ENCODE assay signal across 8 cellular contexts in the genomic region with DNA sequence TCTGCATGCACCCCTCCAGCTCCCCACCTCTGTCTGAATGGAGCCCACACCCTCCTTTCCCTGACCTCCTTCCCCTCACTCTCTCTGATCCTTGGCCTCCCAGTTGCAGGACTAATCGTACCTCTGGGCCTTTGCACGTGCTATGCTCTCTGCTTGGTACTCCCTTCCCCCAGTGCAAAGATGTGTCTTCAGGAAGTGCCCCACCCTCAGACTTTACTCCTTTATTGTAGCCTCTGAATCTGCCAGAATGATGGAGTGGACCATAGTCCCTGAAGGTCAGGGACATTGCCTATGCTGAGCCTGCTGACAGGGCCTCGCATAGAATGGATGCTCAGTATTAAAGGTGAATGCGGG. TPM values are rescaled to one million over a fixed set of nuclear protein-coding genes. Genes with fewer than 3 reads are reported as not detected.
A peak's percentile ranks its signal among the peaks of the same experiment; 100 is the strongest.
DNase-seq lines count a peak whose midpoint lies in the region; ATAC-seq and TF ChIP-seq lines count a peak whose summit lies in the region.

No MANE protein-coding gene starts in this region.

- TF ChIP-seq CTCF in heart left ventricle (IDR thresholded peaks at IDR 0.05) = no peak
- TF ChIP-seq CTCF in lung (IDR thresholded peaks at IDR 0.05; ENCODE audit: control extremely low read depth, extremely low read depth) = no peak
- no peak for TF ChIP-seq CTCF in upper lobe of right lung (IDR thresholded peaks at IDR 0.05)

- H3K9me3 ChIP-seq in heart left ventricle = no peaks in the 10 kb centered on the region
- H3K9me3 ChIP-seq in lung (ENCODE audit: control insufficient read depth in 2 of 2, insufficient read depth in 1 of 2, low read length in 1 of 2) = peaks cover 0 to 2% of the 10 kb centered on the region in 2 donors
- H3K9me3 ChIP-seq in upper lobe of right lung = no peaks in the 10 kb centered on the region

- H3K4me3 Mint-ChIP-seq in activated naive CD8-positive, alpha-beta T cell treated with anti-CD3 and anti-CD28 coated beads, Interleukin-2, amount 10 ng/mL, durations not matched to agents 7 days and 5 days = peak overlapping the region; percentile 86

- H3K36me3 ChIP-seq in heart left ventricle = peaks cover 3 to 15% (median 13%) of the 10 kb centered on the region in 9 donors
- peaks cover 0 to 11% of the 10 kb centered on the region in 2 donors for H3K36me3 ChIP-seq in lung (ENCODE audit: control insufficient read depth in 2 of 2, insufficient read depth in 2 of 2, low read length in 2 of 2)
- H3K36me3 ChIP-seq in upper lobe of right lung = peaks cover 13% of the 10 kb centered on the region

- WGBS in heart left ventricle, 4 donors = 50 to 67% (median 53%) methylated on average over 4 of the region's 4 CpGs
- WGBS in lung, 2 donors = 51 to 67% methylated on average over 4 of the region's 4 CpGs

- H3K27me3 ChIP-seq in heart left ventricle = no peaks in the 10 kb centered on the region
- H3K27me3 ChIP-seq in lung (ENCODE audit: control insufficient read depth, insufficient read depth) = no peaks in the 10 kb centered on the region
- H3K27me3 ChIP-seq in upper lobe of right lung = no peaks in the 10 kb centered on the region

- POLR2A ChIA-PET in activated naive CD8-positive, alpha-beta T cell treated with anti-CD3 and anti-CD28 coated beads, Interleukin-2, amount 10 ng/mL, durations not matched to agents 7 days and 5 days (lab: Charles Lee) = interaction anchor here (6.4 to 12.8 kb wide), 3 partner anchors 9 to 32 kb away, joined by 718 to 1033 read pairs (median 846); partner anchors contain the start of gene LSM4

- intact Hi-C loops in heart left ventricle (cut with DNase I) = loop anchor here in 3 of 10 donors (1.0 to 10.0 kb wide), 3 partner anchors 9 to 132 kb away; partner anchors contain the start of gene SSBP4 (in 1 of the 3)
- intact Hi-C loops in Right ventricle myocardium inferior (cut with DNase I) = loop anchor here (1.0 to 5.0 kb wide), 2 partner anchors 10 to 135 kb away; partner anchors contain the start of gene SSBP4
- intact Hi-C loops in upper lobe of right lung (cut with DNase I) = loop anchor here (5.0 kb wide), 1 partner anchor 40 kb away; the partner anchor contains the start of gene LSM4

- ATAC-seq in heart left ventricle (no peak), Right ventricle myocardium inferior (no peak), lung (ENCODE audit: insufficient read depth, low FRiP score) (no peak), upper lobe of right lung (no peak)
- ATAC-seq in activated naive CD8-positive, alpha-beta T cell treated with anti-CD3 and anti-CD28 coated beads, Interleukin-2, amount 10 ng/mL, durations not matched to agents 7 days and 5 days (ENCODE audit: low read depth) = no peak

- H3K27me3 Mint-ChIP-seq in activated naive CD8-positive, alpha-beta T cell treated with anti-CD3 and anti-CD28 coated beads, Interleukin-2, amount 10 ng/mL, durations not matched to agents 7 days and 5 days = no peaks in the 10 kb centered on the region

- H3K9me3 Mint-ChIP-seq in activated naive CD8-positive, alpha-beta T cell treated with anti-CD3 and anti-CD28 coated beads, Interleukin-2, amount 10 ng/mL, durations not matched to agents 7 days and 5 days = no peaks in the 10 kb centered on the region

- TF ChIP-seq POLR2A in heart left ventricle (IDR thresholded peaks at IDR 0.05) = no peak

- H3K27ac ChIP-seq in heart left ventricle (peak overlapping the region; percentile 99 to 100 (median 99)), lung (ENCODE audit: low read depth in 1 of 2, low read length in 1 of 2) (peak overlapping the region; percentile 93 to 94), upper lobe of right lung (peak overlapping the region; percentile 99)

- in situ Hi-C loops in KBM-7 (cut with MboI; ENCODE audit: low pct_unique_long_range_greater_than_20kb, low sequenced_read_pairs) = no loop called here

- DNase-seq in heart left ventricle = no peak
- no peak for DNase-seq in Right ventricle myocardium inferior (ENCODE audit: missing footprints)
- no peak for DNase-seq in activated naive CD8-positive, alpha-beta T cell treated with anti-CD3 and anti-CD28 coated beads, Interleukin-2, amount 10 ng/mL, durations not matched to agents 7 days and 5 days
- DNase-seq in lung (ENCODE audit: low spot score) = no peak
- DNase-seq in upper lobe of right lung = no peak
- DNase-seq in cortex of kidney (lab: John Stamatoyannopoulos, UW) = no peak
- no peak for DNase-seq in anterior cingulate cortex (lab: John Stamatoyannopoulos, UW)
- no peak for DNase-seq in KBM-7

- peaks cover 10 to 42% (median 31%) of the 10 kb centered on the region in 12 donors for H3K4me1 ChIP-seq in heart left ventricle
- peaks cover 0 to 17% of the 10 kb centered on the region in 2 donors for H3K4me1 ChIP-seq in lung (ENCODE audit: control insufficient read depth in 2 of 2, insufficient read depth in 2 of 2, low read length in 2 of 2)
- H3K4me1 ChIP-seq in upper lobe of right lung = peaks cover 29% of the 10 kb centered on the region

- peaks cover 26% of the 10 kb centered on the region for H3K36me3 Mint-ChIP-seq in activated naive CD8-positive, alpha-beta T cell treated with anti-CD3 and anti-CD28 coated beads, Interleukin-2, amount 10 ng/mL, durations not matched to agents 7 days and 5 days

- peak overlapping the region in 10 of 12 donors; percentile 36 to 100 (median 62) for H3K4me3 ChIP-seq in heart left ventricle
- no peak overlapping the region for H3K4me3 ChIP-seq in lung
- H3K4me3 ChIP-seq in upper lobe of right lung = peak overlapping the region; percentile 65

- H3K4me1 Mint-ChIP-seq in activated naive CD8-positive, alpha-beta T cell treated with anti-CD3 and anti-CD28 coated beads, Interleukin-2, amount 10 ng/mL, durations not matched to agents 7 days and 5 days = peaks cover 39% of the 10 kb centered on the region

- peak overlapping the region; percentile 98 for H3K27ac Mint-ChIP-seq in activated naive CD8-positive, alpha-beta T cell treated with anti-CD3 and anti-CD28 coated beads, Interleukin-2, amount 10 ng/mL, durations not matched to agents 7 days and 5 days

RNA-seq across cellular contexts. Expression of gene JUND, which starts 1.3 kb away (rescaled TPM):
- total RNA-seq in heart left ventricle (100 to 1,000 TPM in 7 of 9 donors, 10 to 100 TPM in 2; 80.2 to 352 (median 137) TPM), Right ventricle myocardium inferior (113 TPM), lung (100 to 1,000 TPM; 209 to 290 TPM), upper lobe of right lung (204 TPM)
- polyA plus RNA-seq in heart left ventricle (100 to 1,000 TPM; 114 to 236 TPM), lung (100 to 1,000 TPM; 161 to 204 TPM)
- total RNA-seq in activated naive CD8-positive, alpha-beta T cell treated with anti-CD3 and anti-CD28 coated beads, Interleukin-2, amount 10 ng/mL, durations not matched to agents 7 days and 5 days = 100 to 1,000 TPM; 366 to 394 TPM

RNA-seq across cellular contexts. Expression of gene IQCN, which starts 8.5 kb away (rescaled TPM):
- total RNA-seq in heart left ventricle (1 to 10 TPM in 4 of 9 donors, under 1 TPM in 5; 0.24 to 2.4 (median 0.75) TPM), Right ventricle myocardium inferior (0.43 TPM), lung (1 to 10 TPM; 1.3 to 5.5 TPM), upper lobe of right lung (4.9 TPM)
- polyA plus RNA-seq in heart left ventricle (1 to 10 TPM in 1 of 2 donors, under 1 TPM in 1; 0.28 to 2.8 TPM), lung (1 to 10 TPM in 1 of 2 donors, under 1 TPM in 1; 0.69 to 5.2 TPM)
- 1 to 10 TPM; 5.0 to 5.2 TPM for total RNA-seq in activated naive CD8-positive, alpha-beta T cell treated with anti-CD3 and anti-CD28 coated beads, Interleukin-2, amount 10 ng/mL, durations not matched to agents 7 days and 5 days

RNA-seq across cellular contexts. Expression of gene LSM4, which starts 40.1 kb away (rescaled TPM):
- 100 to 1,000 TPM in 5 of 9 donors, 10 to 100 TPM in 4; 65.8 to 167 (median 101) TPM for total RNA-seq in heart left ventricle
- polyA plus RNA-seq in heart left ventricle = 100 to 1,000 TPM; 127 to 171 TPM
- total RNA-seq in Right ventricle myocardium inferior = 106 TPM
- 100 to 1,000 TPM; 151 to 157 TPM for total RNA-seq in activated naive CD8-positive, alpha-beta T cell treated with anti-CD3 and anti-CD28 coated beads, Interleukin-2, amount 10 ng/mL, durations not matched to agents 7 days and 5 days
- total RNA-seq in lung = 100 to 1,000 TPM in 1 of 2 donors, 10 to 100 TPM in 1; 67.7 to 114 TPM
- 100 to 1,000 TPM; 114 to 217 TPM for polyA plus RNA-seq in lung
- 76.9 TPM for total RNA-seq in upper lobe of right lung

RNA-seq across cellular contexts. Expression of gene PDE4C, which starts 56.5 kb away (rescaled TPM):
- 1 to 10 TPM in 5 of 9 donors, under 1 TPM in 3, not detected in 1; 0.16 to 3.6 (median 1.1) TPM for total RNA-seq in heart left ventricle
- polyA plus RNA-seq in heart left ventricle = 1 to 10 TPM in 1 of 2 donors, under 1 TPM in 1; 0.82 to 4.6 TPM
- 1.1 TPM for total RNA-seq in Right ventricle myocardium inferior
- under 1 TPM in 1 of 2 experiments, not detected in 1; 0.65 TPM for total RNA-seq in activated naive CD8-positive, alpha-beta T cell treated with anti-CD3 and anti-CD28 coated beads, Interleukin-2, amount 10 ng/mL, durations not matched to agents 7 days and 5 days
- 10 to 100 TPM in 1 of 2 donors, 1 to 10 TPM in 1; 3.6 to 32.4 TPM for total RNA-seq in lung
- 1 to 10 TPM in 1 of 2 donors, under 1 TPM in 1; 0.32 to 4.8 TPM for polyA plus RNA-seq in lung
- total RNA-seq in upper lobe of right lung = 7.6 TPM

RNA-seq across cellular contexts. Expression of gene PGPEP1, which starts 57.6 kb away (rescaled TPM):
- total RNA-seq in heart left ventricle = 10 to 100 TPM; 22.5 to 58.6 (median 44.6) TPM
- polyA plus RNA-seq in heart left ventricle = 10 to 100 TPM; 26.7 to 31.8 TPM
- 29.3 TPM for total RNA-seq in Right ventricle myocardium inferior
- total RNA-seq in activated naive CD8-positive, alpha-beta T cell treated with anti-CD3 and anti-CD28 coated beads, Interleukin-2, amount 10 ng/mL, durations not matched to agents 7 days and 5 days = 10 to 100 TPM; 41.3 to 45.7 TPM
- 10 to 100 TPM; 14.0 to 41.6 TPM for total RNA-seq in lung
- 10 to 100 TPM; 13.0 to 15.9 TPM for polyA plus RNA-seq in lung
- total RNA-seq in upper lobe of right lung = 40.8 TPM
